In genomic region chr10:30186371-30186875, GRCh38 we compare ENCODE assay signal across 9 cellular contexts.
DNase-seq lines count a peak whose midpoint lies in the region; ATAC-seq and TF ChIP-seq lines count a peak whose summit lies in the region.
"Had no signal": no experiment of that assay in that cellular context is flagged by ENCODE, and none has a peak within 500 bp of the region (broad histone marks: within the 10 kb centered on the region; RNA-seq: fewer than 3 reads in every experiment).

No MANE protein-coding gene starts in this region.

- CTCF ChIA-PET in activated CD4-positive, alpha-beta memory T cell treated with anti-CD3 and anti-CD28 coated beads, Interleukin-2, amount 10 ng/mL, durations not matched to agents 7 days and 5 days (lab: Charles Lee) = interaction anchor here (1.1 kb wide), 1 partner anchor 188 kb away, joined by 4 read pairs; no protein-coding TSS in a partner anchor
- CTCF ChIA-PET in activated CD8-positive, alpha-beta memory T cell treated with anti-CD3 and anti-CD28 coated beads, Interleukin-2, amount 10 ng/mL, durations not matched to agents 7 days and 5 days (lab: Charles Lee) = interaction anchor here (1.1 kb wide), 1 partner anchor 188 kb away, joined by 3 read pairs; no protein-coding TSS in a partner anchor

- no peaks in the 10 kb centered on the region for H4K20me1 ChIP-seq in BLaER1

- no peak for ATAC-seq in GM18519 (IDR thresholded peaks at IDR 0.05; ENCODE audit: low FRiP score, unreplicated experiment)
- no peak for ATAC-seq in HG03108 (IDR thresholded peaks at IDR 0.05; ENCODE audit: unreplicated experiment)
- no peak for ATAC-seq in activated CD8-positive, alpha-beta memory T cell treated with anti-CD3 and anti-CD28 coated beads, Interleukin-2, amount 10 ng/mL, durations not matched to agents 7 days and 5 days

- no peaks in the 10 kb centered on the region for H3K9me3 Mint-ChIP-seq in chondrocyte (ENCODE audit: low read depth)
- H3K9me3 Mint-ChIP-seq in activated CD4-positive, alpha-beta memory T cell treated with anti-CD3 and anti-CD28 coated beads, Interleukin-2, amount 10 ng/mL, durations not matched to agents 7 days and 5 days = no peaks in the 10 kb centered on the region
- H3K9me3 Mint-ChIP-seq in activated CD8-positive, alpha-beta memory T cell treated with anti-CD3 and anti-CD28 coated beads, Interleukin-2, amount 10 ng/mL, durations not matched to agents 7 days and 5 days (ENCODE audit: low read depth) = no peaks in the 10 kb centered on the region

- H3K36me3 ChIP-seq in BLaER1 (no peaks in the 10 kb centered on the region), mucosa of rectum (ENCODE audit: control insufficient read depth in 2 of 2, insufficient read depth in 2 of 2, low read length in 2 of 2) (no peaks in the 10 kb centered on the region)

- POLR2A ChIA-PET in activated CD4-positive, alpha-beta memory T cell treated with anti-CD3 and anti-CD28 coated beads, Interleukin-2, amount 10 ng/mL, durations not matched to agents 7 days and 5 days (lab: Charles Lee) = no interaction called here

- peaks cover 34% of the 10 kb centered on the region for H3K4me1 ChIP-seq in BLaER1
- H3K4me1 ChIP-seq in mucosa of rectum (ENCODE audit: control insufficient read depth in 2 of 2, insufficient read depth in 2 of 2, low read length in 2 of 2) = peaks cover 0 to 2% of the 10 kb centered on the region in 2 donors

- H3K4me3 Mint-ChIP-seq in chondrocyte (ENCODE audit: unreplicated experiment) = no peak overlapping the region
- H3K4me3 Mint-ChIP-seq in activated CD4-positive, alpha-beta memory T cell treated with anti-CD3 and anti-CD28 coated beads, Interleukin-2, amount 10 ng/mL, durations not matched to agents 7 days and 5 days = no peak overlapping the region
- H3K4me3 Mint-ChIP-seq in activated CD8-positive, alpha-beta memory T cell treated with anti-CD3 and anti-CD28 coated beads, Interleukin-2, amount 10 ng/mL, durations not matched to agents 7 days and 5 days = no peak overlapping the region

- H3K4me1 Mint-ChIP-seq in chondrocyte (ENCODE audit: low read depth) = peaks cover 67% of the 10 kb centered on the region
- H3K4me1 Mint-ChIP-seq in activated CD4-positive, alpha-beta memory T cell treated with anti-CD3 and anti-CD28 coated beads, Interleukin-2, amount 10 ng/mL, durations not matched to agents 7 days and 5 days = no peaks in the 10 kb centered on the region
- no peaks in the 10 kb centered on the region for H3K4me1 Mint-ChIP-seq in activated CD8-positive, alpha-beta memory T cell treated with anti-CD3 and anti-CD28 coated beads, Interleukin-2, amount 10 ng/mL, durations not matched to agents 7 days and 5 days

- H3K27me3 Mint-ChIP-seq in chondrocyte (ENCODE audit: low read depth) = no peaks in the 10 kb centered on the region
- H3K27me3 Mint-ChIP-seq in activated CD4-positive, alpha-beta memory T cell treated with anti-CD3 and anti-CD28 coated beads, Interleukin-2, amount 10 ng/mL, durations not matched to agents 7 days and 5 days = peaks cover 5% of the 10 kb centered on the region
- peaks cover 19% of the 10 kb centered on the region for H3K27me3 Mint-ChIP-seq in activated CD8-positive, alpha-beta memory T cell treated with anti-CD3 and anti-CD28 coated beads, Interleukin-2, amount 10 ng/mL, durations not matched to agents 7 days and 5 days

- no peaks in the 10 kb centered on the region for H3K9me3 ChIP-seq in BLaER1
- H3K9me3 ChIP-seq in mucosa of rectum (ENCODE audit: control insufficient read depth in 2 of 2, low read length in 2 of 2) = no peaks in the 10 kb centered on the region

- H3K4me2 ChIP-seq in BLaER1 = peak overlapping the region; percentile 78

- TF ChIP-seq CTCF in chondrocyte (IDR thresholded peaks at IDR 0.05) = peak; percentile 61

- H3K4me3 ChIP-seq in BLaER1 (no peak overlapping the region), mucosa of rectum (ENCODE audit: low read length in 2 of 2) (peak overlapping the region; percentile 13 to 57)

- H3K27ac Mint-ChIP-seq in chondrocyte (ENCODE audit: unreplicated experiment) = peak overlapping the region; percentile 55
- no peak overlapping the region for H3K27ac Mint-ChIP-seq in activated CD4-positive, alpha-beta memory T cell treated with anti-CD3 and anti-CD28 coated beads, Interleukin-2, amount 10 ng/mL, durations not matched to agents 7 days and 5 days
- no peak overlapping the region for H3K27ac Mint-ChIP-seq in activated CD8-positive, alpha-beta memory T cell treated with anti-CD3 and anti-CD28 coated beads, Interleukin-2, amount 10 ng/mL, durations not matched to agents 7 days and 5 days

- H3K27ac ChIP-seq in BLaER1 = peak overlapping the region; percentile 65
- no peak overlapping the region for H3K27ac ChIP-seq in mucosa of rectum (ENCODE audit: low read depth in 2 of 2, low read length in 2 of 2)

- H3K9ac ChIP-seq in BLaER1 (peak overlapping the region; percentile 56), mucosa of rectum (ENCODE audit: low read depth in 1 of 2, low read length in 2 of 2) (no peak overlapping the region)

- no peaks in the 10 kb centered on the region for H3K27me3 ChIP-seq in BLaER1
- H3K27me3 ChIP-seq in mucosa of rectum (ENCODE audit: control insufficient read depth in 2 of 2, insufficient read depth in 2 of 2, low read length in 2 of 2) = no peaks in the 10 kb centered on the region

- no peaks in the 10 kb centered on the region for H3K36me3 Mint-ChIP-seq in chondrocyte (ENCODE audit: low read depth)
- H3K36me3 Mint-ChIP-seq in activated CD4-positive, alpha-beta memory T cell treated with anti-CD3 and anti-CD28 coated beads, Interleukin-2, amount 10 ng/mL, durations not matched to agents 7 days and 5 days (ENCODE audit: low read depth) = no peaks in the 10 kb centered on the region
- no peaks in the 10 kb centered on the region for H3K36me3 Mint-ChIP-seq in activated CD8-positive, alpha-beta memory T cell treated with anti-CD3 and anti-CD28 coated beads, Interleukin-2, amount 10 ng/mL, durations not matched to agents 7 days and 5 days

- DNase-seq in HuH-7.5 (ENCODE audit: low spot score) (peak; percentile 33), chondrocyte (ENCODE audit: low spot score) (no peak)
- DNase-seq in activated CD4-positive, alpha-beta memory T cell treated with anti-CD3 and anti-CD28 coated beads, Interleukin-2, amount 10 ng/mL, durations not matched to agents 7 days and 5 days = no peak
- DNase-seq in activated CD8-positive, alpha-beta memory T cell treated with anti-CD3 and anti-CD28 coated beads, Interleukin-2, amount 10 ng/mL, durations not matched to agents 7 days and 5 days = no peak
- DNase-seq: activated CD4-positive, alpha-beta T cell treated with anti-CD3 and anti-CD28 coated beads, Interleukin-2, amount 50 U/mL, for 4 hours had no signal
